29 cellular contexts compared by ENCODE assay signal in the genomic region with DNA sequence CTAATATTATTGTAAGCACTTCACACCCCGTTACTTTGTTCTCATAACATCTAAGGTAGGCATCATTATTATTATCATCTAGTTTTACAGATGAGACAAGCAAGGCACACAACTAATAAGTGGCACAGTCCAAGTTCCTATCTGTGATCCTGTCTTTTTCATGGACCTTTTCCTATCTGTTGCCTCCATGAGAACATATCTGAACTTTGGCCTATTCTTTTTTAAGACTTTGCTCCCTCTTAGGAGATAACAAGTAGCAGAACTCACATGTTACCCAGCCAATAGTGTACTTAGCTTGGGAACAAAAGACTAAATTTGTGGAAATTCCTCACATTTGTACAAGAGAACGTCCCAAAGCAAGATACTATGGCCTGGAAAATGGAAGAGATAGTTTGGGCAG.
"Had no signal": no experiment of that assay in that cellular context is flagged by ENCODE, and none has a peak within 500 bp of the region (broad histone marks: within the 10 kb centered on the region; RNA-seq: fewer than 3 reads in every experiment).

No MANE protein-coding gene starts in this region.

- H3K4me2 ChIP-seq: hepatocyte had no signal

- DNase-seq: colonic mucosa; cortex of kidney; effector CD8-positive, alpha-beta T cell; effector memory CD8-positive, alpha-beta T cell; endodermal cell; erythroblast; esophagus squamous epithelium; foreskin fibroblast; foreskin melanocyte; heart left ventricle; hypothalamus; immature natural killer cell; islet precursor cell; kidney; kidney glomerular epithelial cell; left colon; left lung; left ventricle myocardium superior; lower lobe of right lung; mesenchymal stem cell; mucosa of descending colon; naive B cell had no signal

- H3K27ac Mint-ChIP-seq: dendritic cell treated with granulocyte-macrophage colony-stimulating factor and Interleukin-4, amounts not matched to agents 40 ng/mL and 50 ng/mL, for 4 days; effector memory CD8-positive, alpha-beta T cell; endodermal cell; immature natural killer cell; mesothelial cell of epicardium had no signal

- H3K4me1 Mint-ChIP-seq: endodermal cell, immature natural killer cell, mesothelial cell of epicardium had no signal

- H3K27me3 ChIP-seq: colonic mucosa, esophagus squamous epithelium, gastroesophageal sphincter, heart left ventricle, hepatocyte, left lung had no signal

- FAIRE-seq: endometrium, kidney had no signal

- H3K4me1 ChIP-seq: colonic mucosa, esophagus squamous epithelium had no signal

- H3K36me3 ChIP-seq: colonic mucosa, esophagus squamous epithelium, gastroesophageal sphincter, heart left ventricle, left lung, lower lobe of right lung had no signal

- H2AFZ ChIP-seq: hepatocyte had no signal

- H3K27me3 Mint-ChIP-seq: dendritic cell treated with granulocyte-macrophage colony-stimulating factor and Interleukin-4, amounts not matched to agents 40 ng/mL and 50 ng/mL, for 4 days; effector memory CD8-positive, alpha-beta T cell; naive B cell had no signal

- H3K4me3 Mint-ChIP-seq: dendritic cell treated with granulocyte-macrophage colony-stimulating factor and Interleukin-4, amounts not matched to agents 40 ng/mL and 50 ng/mL, for 4 days; effector memory CD8-positive, alpha-beta T cell; endodermal cell; immature natural killer cell; mesothelial cell of epicardium; naive B cell had no signal

- H3K4me3 ChIP-seq: colonic mucosa, esophagus squamous epithelium, gastroesophageal sphincter, heart left ventricle, hepatocyte, left lung, lower lobe of right lung, mucosa of descending colon had no signal

- H3K79me2 ChIP-seq: hepatocyte had no signal

- ATAC-seq: effector memory CD8-positive, alpha-beta T cell; esophagus mucosa; gastroesophageal sphincter; heart left ventricle; left colon; left lung; left ventricle myocardium superior; lower lobe of right lung; mucosa of descending colon had no signal

- H3K27ac ChIP-seq: colonic mucosa, epithelial cell of prostate, esophagus squamous epithelium, gastroesophageal sphincter, heart left ventricle, hepatocyte, left lung, lower lobe of right lung had no signal

- H3K9me3 ChIP-seq: colonic mucosa, esophagus squamous epithelium, gastroesophageal sphincter, heart left ventricle, left lung, lower lobe of right lung, mucosa of descending colon had no signal

- H3K36me3 Mint-ChIP-seq: immature natural killer cell, mesothelial cell of epicardium, naive B cell had no signal

- H3K9me3 Mint-ChIP-seq: dendritic cell treated with granulocyte-macrophage colony-stimulating factor and Interleukin-4, amounts not matched to agents 40 ng/mL and 50 ng/mL, for 4 days; effector memory CD8-positive, alpha-beta T cell; endodermal cell; mesothelial cell of epicardium; naive B cell had no signal
